8 cellular contexts compared by ENCODE assay signal in genomic region chr2:8684885-8685696, GRCh38. TPM values are rescaled to one million over a fixed set of nuclear protein-coding genes. Genes with fewer than 3 reads are reported as not detected.
A peak's percentile ranks its signal among the peaks of the same experiment; 100 is the strongest.
DNase-seq lines count a peak whose midpoint lies in the region; ATAC-seq and TF ChIP-seq lines count a peak whose summit lies in the region.

No MANE protein-coding gene starts in this region.

- peak; percentile 1 for ATAC-seq in left lung

- intact Hi-C loops in left lung (cut with DNase I): loop anchor here in 1 of 2 donors (10.0 kb wide), 1 partner anchor 1250 kb away; no protein-coding TSS in a partner anchor

- peaks cover 9 to 40% of the 10 kb centered on the region in 2 donors for H3K4me1 ChIP-seq in left lung

- no peaks in the 10 kb centered on the region for H3K9me3 ChIP-seq in left lung

- DNase-seq in activated effector memory CD4-positive, alpha-beta T cell treated with anti-CD3 and anti-CD28 coated beads, Interleukin-2, amount 50 U/mL, for 16 hours: peak; percentile 82
- DNase-seq in activated effector memory CD4-positive, alpha-beta T cell treated with Interleukin-2 at 50 U/mL for 16 hours: no peak
- DNase-seq in NCI-H1105 (lab: John Stamatoyannopoulos, UW) (peak; percentile 68), cerebellum (ENCODE audit: low spot score) (peak; percentile 23), left lung (peak; percentile 78 to 91), amniotic stem cell (lab: John Stamatoyannopoulos, UW) (no peak)
- DNase-seq in stimulated activated CD4-positive, alpha-beta T cell treated with anti-CD3 and anti-CD28 coated beads, Interleukin-2, amount 100 ng/mL, for 24 hours: peak; percentile 66 to 69

- no peak for TF ChIP-seq CTCF in VCaP (conservative IDR thresholded peaks at IDR 0.05)
- no peak for TF ChIP-seq CTCF in left lung (IDR thresholded peaks at IDR 0.05)

- H3K36me3 ChIP-seq in left lung: no peaks in the 10 kb centered on the region

- no peaks in the 10 kb centered on the region for H3K27me3 ChIP-seq in left lung

- peak overlapping the region; percentile 60 to 76 for H3K4me3 ChIP-seq in left lung

- H3K27ac ChIP-seq in VCaP: peak overlapping the region; percentile 89
- H3K27ac ChIP-seq in left lung: peak overlapping the region; percentile 80 to 87

RNA-seq across cellular contexts. Expression of gene ID2, which starts 3.2 kb away (rescaled TPM):
- total RNA-seq in cerebellum (371 TPM), left lung (10 to 100 TPM; 67.5 to 87.0 TPM)

Comparison
In these comparisons a context has a peak if more than half of its experiments do, and no peak if none do; other contexts are left out.
1. DNase-seq: peak in activated effector memory CD4-positive, alpha-beta T cell treated with anti-CD3 and anti-CD28 coated beads, Interleukin-2, amount 50 U/mL, for 16 hours (single experiment), NCI-H1105 (single experiment), cerebellum (single experiment), left lung (2 of 2) and stimulated activated CD4-positive, alpha-beta T cell treated with anti-CD3 and anti-CD28 coated beads, Interleukin-2, amount 100 ng/mL, for 24 hours (2 of 2); none in activated effector memory CD4-positive, alpha-beta T cell treated with Interleukin-2 at 50 U/mL for 16 hours (single experiment) and amniotic stem cell (single experiment).